In the genomic region with DNA sequence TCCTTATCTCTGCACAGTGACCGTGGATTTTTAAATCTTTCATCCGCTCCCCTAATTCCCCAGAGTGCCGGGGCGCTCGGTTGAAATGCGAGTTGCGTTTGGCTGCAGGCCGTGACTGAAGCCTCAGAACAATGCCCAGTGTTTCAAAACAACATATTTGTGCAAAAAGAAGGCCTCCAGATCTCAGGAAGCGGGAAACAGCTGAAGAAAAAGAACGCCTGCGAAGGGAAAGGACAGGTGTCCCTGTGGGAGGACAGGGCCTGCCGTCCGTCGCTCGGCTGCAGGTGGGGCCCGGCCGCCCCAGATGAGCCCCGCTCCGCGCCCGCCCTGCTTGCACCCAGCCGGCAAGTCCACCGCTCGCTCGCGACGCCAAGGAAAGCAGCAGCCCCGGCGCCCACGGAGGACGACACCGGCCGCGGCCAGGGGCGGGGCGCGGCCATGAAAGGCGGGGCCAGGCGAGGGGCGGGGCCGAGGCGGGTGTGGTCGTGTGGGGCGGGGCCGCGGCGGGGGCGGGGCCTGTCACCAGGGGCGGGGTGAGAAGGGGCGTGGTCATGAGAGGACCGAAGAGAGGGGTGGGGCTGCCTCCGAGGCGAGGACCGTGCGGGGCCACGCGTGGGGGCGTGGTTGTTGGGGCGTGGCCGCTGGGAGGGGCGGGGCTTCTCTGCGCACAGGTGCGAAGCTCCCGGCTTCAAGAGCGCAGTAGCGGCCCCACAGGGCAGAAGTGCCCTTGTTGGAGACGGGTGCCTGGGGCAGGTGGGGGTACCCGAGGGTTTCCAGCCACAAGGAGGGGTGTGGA, we compare ENCODE assay signal across 8 cellular contexts. TPM values are rescaled to one million over a fixed set of nuclear protein-coding genes. Genes with fewer than 3 reads are reported as not detected.
A peak's percentile ranks its signal among the peaks of the same experiment; 100 is the strongest.
DNase-seq lines count a peak whose midpoint lies in the region; ATAC-seq, FAIRE-seq and TF ChIP-seq lines count a peak whose summit lies in the region.

No MANE protein-coding gene starts in this region.

- H3K36me3 ChIP-seq in Panc1 (ENCODE audit: control insufficient read depth, insufficient read depth, low read length) (no peaks in the 10 kb centered on the region), gastroesophageal sphincter (no peaks in the 10 kb centered on the region), pancreas (no peaks in the 10 kb centered on the region), thymus (ENCODE audit: control insufficient read depth, insufficient read depth) (no peaks in the 10 kb centered on the region)

- DNase-seq in GM12891 (ENCODE audit: insufficient read length, low spot score) (peak; percentile 84), Panc1 (ENCODE audit: low read depth, low spot score) (no peak), pancreas (peak; percentile 69 to 92 (median 84))
- peak in 3 of 4 experiments; percentile 16 to 58 (median 24) for DNase-seq in activated naive CD4-positive, alpha-beta T cell (lab: John Stamatoyannopoulos, UW)

- peak overlapping the region; percentile 46 to 65 for H3K4me3 ChIP-seq in Panc1 (ENCODE audit: low read depth in 2 of 2, low read length in 2 of 2)
- peak overlapping the region in 1 of 2 donors; percentile 49 for H3K4me3 ChIP-seq in gastroesophageal sphincter
- H3K4me3 ChIP-seq in pancreas = peak overlapping the region in 3 of 4 donors; percentile 5 to 51 (median 39)
- H3K4me3 ChIP-seq in thymus (ENCODE audit: low read length) = peak overlapping the region; percentile 10

- no peaks in the 10 kb centered on the region for H3K27me3 ChIP-seq in Panc1 (ENCODE audit: control insufficient read depth, insufficient read depth, low read length)
- H3K27me3 ChIP-seq in gastroesophageal sphincter = peaks cover 54% of the 10 kb centered on the region
- H3K27me3 ChIP-seq in pancreas = no peaks in the 10 kb centered on the region
- H3K27me3 ChIP-seq in thymus (ENCODE audit: control insufficient read depth, insufficient read depth) = peaks cover 24% of the 10 kb centered on the region

- peak; percentile 74 for ATAC-seq in Panc1
- peak; percentile 60 for ATAC-seq in gastroesophageal sphincter
- ATAC-seq in pancreas = peak; percentile 85 to 95 (median 93)
- no peak for ATAC-seq in GM18505 (IDR thresholded peaks at IDR 0.05; ENCODE audit: unreplicated experiment)
- ATAC-seq in GM19328 (IDR thresholded peaks at IDR 0.05; ENCODE audit: unreplicated experiment) = no peak

- intact Hi-C loops in Panc1 (cut with micrococcal nuclease; ENCODE audit: unreplicated experiment) (no loop called here), pancreas (cut with DNase I) (no loop called here)

- POLR2A ChIA-PET in Panc1 (lab: Charles Lee) = interaction anchor here (0.7 kb wide), 1 partner anchor 9 kb away, joined by 5 read pairs; no protein-coding TSS in a partner anchor

- 19% methylated on average over 6 of the region's 68 CpGs; no CpG with 5 or more reads in 1 of the 2 donors for WGBS in gastroesophageal sphincter (ENCODE audit: low coverage in 1 of 2), 2 donors
- WGBS in pancreas, 2 donors = 4 to 7% methylated on average over 48 to 68 of the region's 68 CpGs
- 15% methylated on average over 68 of the region's 68 CpGs for WGBS in thymus

- no peak for TF ChIP-seq CTCF in Panc1 (IDR thresholded peaks at IDR 0.05)
- TF ChIP-seq CTCF in gastroesophageal sphincter (IDR thresholded peaks at IDR 0.05) = no peak
- TF ChIP-seq CTCF in pancreas (IDR thresholded peaks at IDR 0.05) = no peak

- TF ChIP-seq EP300 in gastroesophageal sphincter (IDR thresholded peaks at IDR 0.05) = no peak

- no TSS peak for BruUV-seq in Panc1 (replicated peaks; lab: Mats Ljungman, UMichigan)

- H3K27ac ChIP-seq in Panc1 (ENCODE audit: low read length) (no peak overlapping the region), gastroesophageal sphincter (peak overlapping the region in 2 of 4 donors; percentile 14 to 78), pancreas (peak overlapping the region in 3 of 4 donors; percentile 28 to 43 (median 36)), thymus (ENCODE audit: low read depth) (peak overlapping the region; percentile 36)

- peak; percentile 41 for FAIRE-seq in GM12891 (lab: Jason Lieb, UNC)
- FAIRE-seq in pancreas (lab: Jason Lieb, UNC) = no peak

- peaks cover 4% of the 10 kb centered on the region; the same call in 1 of the 2 replicates for H3K4me1 ChIP-seq in Panc1 (ENCODE audit: control insufficient read depth, insufficient read depth, low read length)
- H3K4me1 ChIP-seq in gastroesophageal sphincter = peaks cover 0 to 33% (median 10%) of the 10 kb centered on the region in 3 donors
- peaks cover 0 to 6% (median 4%) of the 10 kb centered on the region in 3 donors for H3K4me1 ChIP-seq in pancreas
- H3K4me1 ChIP-seq in thymus (ENCODE audit: control insufficient read depth, insufficient read depth, low read length) = no peaks in the 10 kb centered on the region

- H3K9me3 ChIP-seq in Panc1 (ENCODE audit: control insufficient read depth, insufficient read depth, low read depth, low read length) (no peaks in the 10 kb centered on the region), gastroesophageal sphincter (peaks cover 0 to 4% (median 0%) of the 10 kb centered on the region in 3 donors), pancreas (no peaks in the 10 kb centered on the region), thymus (ENCODE audit: control insufficient read depth) (peaks cover 5% of the 10 kb centered on the region)

- TF ChIP-seq POLR2A in GM12891 (IDR thresholded peaks at IDR 0.05; ENCODE audit: low read depth, low read length) (no peak), gastroesophageal sphincter (IDR thresholded peaks at IDR 0.05) (no peak), GM18505 (IDR thresholded peaks at IDR 0.05; ENCODE audit: borderline replicate concordance, extremely low read depth, insufficient read depth, insufficient read length) (no peak)

- in situ Hi-C loops in Panc1 (cut with HindIII; ENCODE audit: low pct_unique_long_range_greater_than_20kb, low sequenced_read_pairs) = no loop called here

- CTCF ChIA-PET in Panc1 (lab: Charles Lee) = interaction anchor here (0.6 kb wide), 1 partner anchor 185 kb away, joined by 4 read pairs; no protein-coding TSS in a partner anchor

TF ChIP-seq in GM12891, 5 proteins besides CTCF, POLR2A, EP300 and RAD21:
- TF ChIP-seq POLR2AphosphoS5 (IDR thresholded peaks at IDR 0.05; ENCODE audit: low read depth, low read length) = no peak
- TF ChIP-seq POU2F2 (IDR thresholded peaks at IDR 0.05; ENCODE audit: low read depth, low read length) = no peak
- no peak for TF ChIP-seq SPI1 (IDR thresholded peaks at IDR 0.05; ENCODE audit: low read depth, low read length)
- TF ChIP-seq PAX5 (IDR thresholded peaks at IDR 0.05; ENCODE audit: insufficient read depth, low read length, severe bottlenecking) = no peak
- TF ChIP-seq TAF1 (IDR thresholded peaks at IDR 0.05; ENCODE audit: low read depth, low read length) = no peak

RNA-seq across cellular contexts. Expression of a gene that starts 17.6 kb away (rescaled TPM):
- 0.04 TPM for polyA plus RNA-seq in GM12891 (2012; ENCODE audit: low read depth, missing spikeins)
- total RNA-seq in Panc1 (2021; ENCODE audit: unreplicated experiment) = 39.1 TPM
- polyA plus RNA-seq in Panc1 (2012; ENCODE audit: insufficient read length) = 77.4 TPM
- 100 to 1,000 TPM in 1 of 4 donors, 10 to 100 TPM in 3; 46.0 to 128 (median 66.3) TPM for total RNA-seq in gastroesophageal sphincter
- total RNA-seq in pancreas = 10 to 100 TPM in 5 of 6 donors, 1 to 10 TPM in 1; 10.0 to 24.8 (median 12.6) TPM
- polyA plus RNA-seq in pancreas = 10 to 100 TPM; 10.1 to 11.5 TPM
- polyA plus RNA-seq in thymus = 5.1 TPM

RNA-seq across cellular contexts. Expression of a gene that starts 32.6 kb away (rescaled TPM):
- polyA plus RNA-seq in GM12891 (2012; ENCODE audit: low read depth, missing spikeins) = 57.0 TPM
- 195 TPM for total RNA-seq in Panc1 (2021; ENCODE audit: unreplicated experiment)
- polyA plus RNA-seq in Panc1 (2012; ENCODE audit: insufficient read length) = 232 TPM
- 100 to 1,000 TPM; 125 to 234 (median 174) TPM for total RNA-seq in gastroesophageal sphincter
- 100 to 1,000 TPM in 1 of 6 donors, 10 to 100 TPM in 5; 60.6 to 103 (median 71.7) TPM for total RNA-seq in pancreas
- polyA plus RNA-seq in pancreas = 100 to 1,000 TPM; 265 to 282 TPM
- polyA plus RNA-seq in thymus = 198 TPM

Comparison
In these comparisons a context has a peak if more than half of its experiments do, and no peak if none do; other contexts are left out.
1. ATAC-seq: peak in Panc1 (single experiment), gastroesophageal sphincter (single experiment) and pancreas (4 of 4); none in GM18505 (single experiment) and GM19328 (single experiment).